In the genomic region with DNA sequence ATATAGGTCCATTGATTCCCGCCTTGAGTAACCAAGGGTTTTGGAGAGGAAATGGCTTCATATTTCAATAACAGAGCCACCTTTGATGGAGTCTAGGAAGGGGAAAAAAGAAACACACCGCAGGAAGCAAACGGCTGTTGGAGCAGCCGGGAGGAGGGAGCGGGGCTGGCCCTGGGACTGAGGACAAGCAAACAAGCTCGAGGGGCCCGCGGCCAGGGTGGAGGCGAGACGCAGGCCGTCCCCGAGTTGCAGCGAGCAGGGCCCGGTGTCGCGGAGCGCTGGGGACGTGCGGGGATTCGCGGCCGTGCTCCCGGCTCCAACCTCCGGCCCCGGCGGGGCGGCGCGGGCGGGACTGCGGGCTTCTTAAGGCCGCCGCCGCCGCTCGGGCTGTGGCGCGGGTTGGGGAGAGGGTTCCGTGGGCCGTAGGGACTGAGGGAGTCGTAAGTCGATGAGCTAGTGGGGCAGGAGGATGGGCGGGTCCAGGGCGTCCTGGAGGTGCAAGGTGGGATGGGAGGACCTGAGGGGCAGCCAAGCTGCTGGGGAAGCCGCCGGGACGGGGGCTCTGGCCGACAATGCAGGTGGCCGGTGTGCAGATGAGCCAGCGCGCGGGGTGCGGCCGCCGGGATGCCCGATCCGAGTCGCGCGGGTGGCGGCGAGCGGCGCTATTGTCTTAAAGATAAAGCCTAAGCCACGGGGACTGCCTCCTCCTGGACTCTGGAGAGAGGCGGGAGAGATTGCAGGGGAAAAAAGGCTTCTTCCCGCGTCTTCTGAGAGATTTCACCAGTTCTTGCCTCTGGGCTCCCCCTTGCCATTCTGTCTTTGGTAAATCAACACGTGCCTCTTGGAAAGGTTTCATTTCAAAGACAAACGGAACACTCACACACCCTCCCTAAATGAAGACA, we compare ENCODE assay signal across 1 cellular context.
A peak's percentile ranks its signal among the peaks of the same experiment; 100 is the strongest.
TF ChIP-seq lines count a peak whose summit lies in the region.

No MANE protein-coding gene starts in this region.

TF ChIP-seq in HepG2, 621 proteins besides CTCF, POLR2A, EP300 and RAD21 (continued from another document and continues in another):
- TF ChIP-seq, protein P1, sequence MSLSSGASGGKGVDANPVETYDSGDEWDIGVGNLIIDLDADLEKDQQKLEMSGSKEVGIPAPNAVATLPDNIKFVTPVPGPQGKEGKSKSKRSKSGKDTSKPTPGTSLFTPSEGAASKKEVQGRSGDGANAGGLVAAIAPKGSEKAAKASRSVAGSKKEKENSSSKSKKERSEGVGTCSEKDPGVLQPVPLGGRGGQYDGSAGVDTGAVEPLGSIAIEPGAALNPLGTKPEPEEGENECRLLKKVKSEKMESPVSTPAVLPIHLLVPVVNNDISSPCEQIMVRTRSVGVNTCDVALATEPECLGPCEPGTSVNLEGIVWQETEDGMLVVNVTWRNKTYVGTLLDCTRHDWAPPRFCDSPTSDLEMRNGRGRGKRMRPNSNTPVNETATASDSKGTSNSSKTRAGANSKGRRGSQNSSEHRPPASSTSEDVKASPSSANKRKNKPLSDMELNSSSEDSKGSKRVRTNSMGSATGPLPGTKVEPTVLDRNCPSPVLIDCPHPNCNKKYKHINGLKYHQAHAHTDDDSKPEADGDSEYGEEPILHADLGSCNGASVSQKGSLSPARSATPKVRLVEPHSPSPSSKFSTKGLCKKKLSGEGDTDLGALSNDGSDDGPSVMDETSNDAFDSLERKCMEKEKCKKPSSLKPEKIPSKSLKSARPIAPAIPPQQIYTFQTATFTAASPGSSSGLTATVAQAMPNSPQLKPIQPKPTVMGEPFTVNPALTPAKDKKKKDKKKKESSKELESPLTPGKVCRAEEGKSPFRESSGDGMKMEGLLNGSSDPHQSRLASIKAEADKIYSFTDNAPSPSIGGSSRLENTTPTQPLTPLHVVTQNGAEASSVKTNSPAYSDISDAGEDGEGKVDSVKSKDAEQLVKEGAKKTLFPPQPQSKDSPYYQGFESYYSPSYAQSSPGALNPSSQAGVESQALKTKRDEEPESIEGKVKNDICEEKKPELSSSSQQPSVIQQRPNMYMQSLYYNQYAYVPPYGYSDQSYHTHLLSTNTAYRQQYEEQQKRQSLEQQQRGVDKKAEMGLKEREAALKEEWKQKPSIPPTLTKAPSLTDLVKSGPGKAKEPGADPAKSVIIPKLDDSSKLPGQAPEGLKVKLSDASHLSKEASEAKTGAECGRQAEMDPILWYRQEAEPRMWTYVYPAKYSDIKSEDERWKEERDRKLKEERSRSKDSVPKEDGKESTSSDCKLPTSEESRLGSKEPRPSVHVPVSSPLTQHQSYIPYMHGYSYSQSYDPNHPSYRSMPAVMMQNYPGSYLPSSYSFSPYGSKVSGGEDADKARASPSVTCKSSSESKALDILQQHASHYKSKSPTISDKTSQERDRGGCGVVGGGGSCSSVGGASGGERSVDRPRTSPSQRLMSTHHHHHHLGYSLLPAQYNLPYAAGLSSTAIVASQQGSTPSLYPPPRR (CRISPR knock-in tag; IDR thresholded peaks at IDR 0.05; ENCODE audit: borderline replicate concordance) = no peak
- TF ChIP-seq GPN1 (CRISPR knock-in tag; IDR thresholded peaks at IDR 0.05; ENCODE audit: borderline replicate concordance) (no peak), ELF1 (CRISPR knock-in tag; IDR thresholded peaks at IDR 0.05) (no peak), ZNF460 (CRISPR knock-in tag; IDR thresholded peaks at IDR 0.05; ENCODE audit: borderline replicate concordance) (no peak), ZSCAN22 (CRISPR knock-in tag; IDR thresholded peaks at IDR 0.05) (no peak), MIXL1 (CRISPR knock-in tag; IDR thresholded peaks at IDR 0.05) (no peak), TAF15 (IDR thresholded peaks at IDR 0.05; ENCODE audit: low read depth, low read length, poor library complexity, severe bottlenecking) (no peak), NONO (IDR thresholded peaks at IDR 0.05) (no peak), NONO (CRISPR knock-in tag; conservative IDR thresholded peaks at IDR 0.05) (no peak), SRSF9 (IDR thresholded peaks at IDR 0.05; ENCODE audit: borderline replicate concordance, insufficient read depth, low read depth, low read length, poor library complexity, severe bottlenecking) (no peak), ZNF256 (CRISPR knock-in tag; conservative IDR thresholded peaks at IDR 0.05) (no peak), ZBTB3 (CRISPR knock-in tag; IDR thresholded peaks at IDR 0.05; ENCODE audit: borderline replicate concordance, low read depth) (no peak), MAF1 (CRISPR knock-in tag; IDR thresholded peaks at IDR 0.05; ENCODE audit: borderline replicate concordance) (no peak), KDM6A (CRISPR knock-in tag; IDR thresholded peaks at IDR 0.05; ENCODE audit: low read depth) (no peak), TCF12 (IDR thresholded peaks at IDR 0.05) (no peak), TCF12 (CRISPR knock-in tag; IDR thresholded peaks at IDR 0.05) (no peak), SRSF4 (IDR thresholded peaks at IDR 0.05; ENCODE audit: low read depth, low read length, poor library complexity, severe bottlenecking) (no peak), PLRG1 (conservative IDR thresholded peaks at IDR 0.05) (no peak), MAZ (IDR thresholded peaks at IDR 0.05; ENCODE audit: borderline replicate concordance, low read depth, low read length) (no peak), MAZ (CRISPR knock-in tag; IDR thresholded peaks at IDR 0.05; ENCODE audit: low read depth) (peak; percentile 39; the same call in 1 of the 2 replicates), ZNF274 (CRISPR knock-in tag; IDR thresholded peaks at IDR 0.05) (no peak), ZSCAN30 (CRISPR knock-in tag; IDR thresholded peaks at IDR 0.05) (no peak), KLF9 (CRISPR knock-in tag; IDR thresholded peaks at IDR 0.05; ENCODE audit: low read depth) (no peak), ZFP36 (IDR thresholded peaks at IDR 0.05; ENCODE audit: borderline replicate concordance, low read depth, low read length, partially characterized antibody) (no peak), PAF1 (CRISPR knock-in tag; IDR thresholded peaks at IDR 0.05) (no peak), TCF7L2 (IDR thresholded peaks at IDR 0.05; ENCODE audit: low read depth, low read length) (no peak), HNRNPK (IDR thresholded peaks at IDR 0.05; ENCODE audit: low read depth, low read length, poor library complexity, severe bottlenecking) (peak; percentile 38), ESRRA (CRISPR knock-in tag; IDR thresholded peaks at IDR 0.05; ENCODE audit: low read depth) (no peak), SATB2 (CRISPR knock-in tag; IDR thresholded peaks at IDR 0.05) (no peak)
- TF ChIP-seq, protein P2, sequence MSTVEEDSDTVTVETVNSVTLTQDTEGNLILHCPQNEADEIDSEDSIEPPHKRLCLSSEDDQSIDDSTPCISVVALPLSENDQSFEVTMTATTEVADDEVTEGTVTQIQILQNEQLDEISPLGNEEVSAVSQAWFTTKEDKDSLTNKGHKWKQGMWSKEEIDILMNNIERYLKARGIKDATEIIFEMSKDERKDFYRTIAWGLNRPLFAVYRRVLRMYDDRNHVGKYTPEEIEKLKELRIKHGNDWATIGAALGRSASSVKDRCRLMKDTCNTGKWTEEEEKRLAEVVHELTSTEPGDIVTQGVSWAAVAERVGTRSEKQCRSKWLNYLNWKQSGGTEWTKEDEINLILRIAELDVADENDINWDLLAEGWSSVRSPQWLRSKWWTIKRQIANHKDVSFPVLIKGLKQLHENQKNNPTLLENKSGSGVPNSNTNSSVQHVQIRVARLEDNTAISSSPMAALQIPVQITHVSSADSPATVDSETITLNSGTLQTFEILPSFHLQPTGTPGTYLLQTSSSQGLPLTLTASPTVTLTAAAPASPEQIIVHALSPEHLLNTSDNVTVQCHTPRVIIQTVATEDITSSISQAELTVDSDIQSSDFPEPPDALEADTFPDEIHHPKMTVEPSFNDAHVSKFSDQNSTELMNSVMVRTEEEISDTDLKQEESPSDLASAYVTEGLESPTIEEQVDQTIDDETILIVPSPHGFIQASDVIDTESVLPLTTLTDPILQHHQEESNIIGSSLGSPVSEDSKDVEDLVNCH (CRISPR knock-in tag; IDR thresholded peaks at IDR 0.05) = no peak
- TF ChIP-seq, protein P3, sequence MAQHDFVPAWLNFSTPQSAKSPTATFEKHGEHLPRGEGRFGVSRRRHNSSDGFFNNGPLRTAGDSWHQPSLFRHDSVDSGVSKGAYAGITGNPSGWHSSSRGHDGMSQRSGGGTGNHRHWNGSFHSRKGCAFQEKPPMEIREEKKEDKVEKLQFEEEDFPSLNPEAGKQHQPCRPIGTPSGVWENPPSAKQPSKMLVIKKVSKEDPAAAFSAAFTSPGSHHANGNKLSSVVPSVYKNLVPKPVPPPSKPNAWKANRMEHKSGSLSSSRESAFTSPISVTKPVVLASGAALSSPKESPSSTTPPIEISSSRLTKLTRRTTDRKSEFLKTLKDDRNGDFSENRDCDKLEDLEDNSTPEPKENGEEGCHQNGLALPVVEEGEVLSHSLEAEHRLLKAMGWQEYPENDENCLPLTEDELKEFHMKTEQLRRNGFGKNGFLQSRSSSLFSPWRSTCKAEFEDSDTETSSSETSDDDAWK (CRISPR knock-in tag; IDR thresholded peaks at IDR 0.05) = no peak
- TF ChIP-seq, protein P4, sequence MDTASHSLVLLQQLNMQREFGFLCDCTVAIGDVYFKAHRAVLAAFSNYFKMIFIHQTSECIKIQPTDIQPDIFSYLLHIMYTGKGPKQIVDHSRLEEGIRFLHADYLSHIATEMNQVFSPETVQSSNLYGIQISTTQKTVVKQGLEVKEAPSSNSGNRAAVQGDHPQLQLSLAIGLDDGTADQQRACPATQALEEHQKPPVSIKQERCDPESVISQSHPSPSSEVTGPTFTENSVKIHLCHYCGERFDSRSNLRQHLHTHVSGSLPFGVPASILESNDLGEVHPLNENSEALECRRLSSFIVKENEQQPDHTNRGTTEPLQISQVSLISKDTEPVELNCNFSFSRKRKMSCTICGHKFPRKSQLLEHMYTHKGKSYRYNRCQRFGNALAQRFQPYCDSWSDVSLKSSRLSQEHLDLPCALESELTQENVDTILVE (CRISPR knock-in tag; IDR thresholded peaks at IDR 0.05) = no peak
- TF ChIP-seq, protein P5, sequence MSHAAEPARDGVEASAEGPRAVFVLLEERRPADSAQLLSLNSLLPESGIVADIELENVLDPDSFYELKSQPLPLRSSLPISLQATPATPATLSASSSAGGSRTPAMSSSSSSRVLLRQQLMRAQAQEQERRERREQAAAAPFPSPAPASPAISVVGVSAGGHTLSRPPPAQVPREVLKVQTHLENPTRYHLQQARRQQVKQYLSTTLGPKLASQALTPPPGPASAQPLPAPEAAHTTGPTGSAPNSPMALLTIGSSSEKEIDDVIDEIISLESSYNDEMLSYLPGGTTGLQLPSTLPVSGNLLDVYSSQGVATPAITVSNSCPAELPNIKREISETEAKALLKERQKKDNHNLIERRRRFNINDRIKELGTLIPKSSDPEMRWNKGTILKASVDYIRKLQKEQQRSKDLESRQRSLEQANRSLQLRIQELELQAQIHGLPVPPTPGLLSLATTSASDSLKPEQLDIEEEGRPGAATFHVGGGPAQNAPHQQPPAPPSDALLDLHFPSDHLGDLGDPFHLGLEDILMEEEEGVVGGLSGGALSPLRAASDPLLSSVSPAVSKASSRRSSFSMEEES (CRISPR knock-in tag; IDR thresholded peaks at IDR 0.05) = no peak
- TF ChIP-seq, protein P6, sequence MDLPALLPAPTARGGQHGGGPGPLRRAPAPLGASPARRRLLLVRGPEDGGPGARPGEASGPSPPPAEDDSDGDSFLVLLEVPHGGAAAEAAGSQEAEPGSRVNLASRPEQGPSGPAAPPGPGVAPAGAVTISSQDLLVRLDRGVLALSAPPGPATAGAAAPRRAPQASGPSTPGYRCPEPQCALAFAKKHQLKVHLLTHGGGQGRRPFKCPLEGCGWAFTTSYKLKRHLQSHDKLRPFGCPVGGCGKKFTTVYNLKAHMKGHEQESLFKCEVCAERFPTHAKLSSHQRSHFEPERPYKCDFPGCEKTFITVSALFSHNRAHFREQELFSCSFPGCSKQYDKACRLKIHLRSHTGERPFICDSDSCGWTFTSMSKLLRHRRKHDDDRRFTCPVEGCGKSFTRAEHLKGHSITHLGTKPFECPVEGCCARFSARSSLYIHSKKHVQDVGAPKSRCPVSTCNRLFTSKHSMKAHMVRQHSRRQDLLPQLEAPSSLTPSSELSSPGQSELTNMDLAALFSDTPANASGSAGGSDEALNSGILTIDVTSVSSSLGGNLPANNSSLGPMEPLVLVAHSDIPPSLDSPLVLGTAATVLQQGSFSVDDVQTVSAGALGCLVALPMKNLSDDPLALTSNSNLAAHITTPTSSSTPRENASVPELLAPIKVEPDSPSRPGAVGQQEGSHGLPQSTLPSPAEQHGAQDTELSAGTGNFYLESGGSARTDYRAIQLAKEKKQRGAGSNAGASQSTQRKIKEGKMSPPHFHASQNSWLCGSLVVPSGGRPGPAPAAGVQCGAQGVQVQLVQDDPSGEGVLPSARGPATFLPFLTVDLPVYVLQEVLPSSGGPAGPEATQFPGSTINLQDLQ (CRISPR knock-in tag; IDR thresholded peaks at IDR 0.05) = no peak
- TF ChIP-seq, protein P7, sequence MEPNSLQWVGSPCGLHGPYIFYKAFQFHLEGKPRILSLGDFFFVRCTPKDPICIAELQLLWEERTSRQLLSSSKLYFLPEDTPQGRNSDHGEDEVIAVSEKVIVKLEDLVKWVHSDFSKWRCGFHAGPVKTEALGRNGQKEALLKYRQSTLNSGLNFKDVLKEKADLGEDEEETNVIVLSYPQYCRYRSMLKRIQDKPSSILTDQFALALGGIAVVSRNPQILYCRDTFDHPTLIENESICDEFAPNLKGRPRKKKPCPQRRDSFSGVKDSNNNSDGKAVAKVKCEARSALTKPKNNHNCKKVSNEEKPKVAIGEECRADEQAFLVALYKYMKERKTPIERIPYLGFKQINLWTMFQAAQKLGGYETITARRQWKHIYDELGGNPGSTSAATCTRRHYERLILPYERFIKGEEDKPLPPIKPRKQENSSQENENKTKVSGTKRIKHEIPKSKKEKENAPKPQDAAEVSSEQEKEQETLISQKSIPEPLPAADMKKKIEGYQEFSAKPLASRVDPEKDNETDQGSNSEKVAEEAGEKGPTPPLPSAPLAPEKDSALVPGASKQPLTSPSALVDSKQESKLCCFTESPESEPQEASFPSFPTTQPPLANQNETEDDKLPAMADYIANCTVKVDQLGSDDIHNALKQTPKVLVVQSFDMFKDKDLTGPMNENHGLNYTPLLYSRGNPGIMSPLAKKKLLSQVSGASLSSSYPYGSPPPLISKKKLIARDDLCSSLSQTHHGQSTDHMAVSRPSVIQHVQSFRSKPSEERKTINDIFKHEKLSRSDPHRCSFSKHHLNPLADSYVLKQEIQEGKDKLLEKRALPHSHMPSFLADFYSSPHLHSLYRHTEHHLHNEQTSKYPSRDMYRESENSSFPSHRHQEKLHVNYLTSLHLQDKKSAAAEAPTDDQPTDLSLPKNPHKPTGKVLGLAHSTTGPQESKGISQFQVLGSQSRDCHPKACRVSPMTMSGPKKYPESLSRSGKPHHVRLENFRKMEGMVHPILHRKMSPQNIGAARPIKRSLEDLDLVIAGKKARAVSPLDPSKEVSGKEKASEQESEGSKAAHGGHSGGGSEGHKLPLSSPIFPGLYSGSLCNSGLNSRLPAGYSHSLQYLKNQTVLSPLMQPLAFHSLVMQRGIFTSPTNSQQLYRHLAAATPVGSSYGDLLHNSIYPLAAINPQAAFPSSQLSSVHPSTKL (CRISPR knock-in tag; IDR thresholded peaks at IDR 0.05) = peak; percentile 38; the same call in 1 of the 2 replicates
